16 cellular contexts compared by ENCODE assay signal in the genomic region with DNA sequence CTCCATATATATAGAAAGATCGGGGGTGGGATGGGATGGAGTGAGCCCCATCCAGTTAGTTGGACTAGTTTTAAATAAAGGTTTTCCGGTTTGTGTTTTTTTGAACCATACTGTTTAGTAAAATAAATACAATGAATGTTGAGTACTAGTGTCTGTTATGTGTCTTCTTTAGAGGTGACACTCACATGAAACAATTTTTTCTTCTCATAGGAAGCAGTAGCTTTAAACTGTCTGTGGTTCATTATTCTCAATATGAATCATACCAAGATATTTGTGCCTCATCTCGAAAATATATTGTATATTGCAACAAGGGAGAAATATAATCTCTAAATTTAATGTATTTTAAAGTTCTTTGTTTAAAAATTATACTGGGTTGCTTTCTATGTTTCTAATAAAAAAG. TPM values are rescaled to one million over a fixed set of nuclear protein-coding genes. Genes with fewer than 3 reads are reported as not detected.
DNase-seq lines count a peak whose midpoint lies in the region; ATAC-seq lines count a peak whose summit lies in the region.
"Had no signal": no experiment of that assay in that cellular context is flagged by ENCODE, and none has a peak within 500 bp of the region (broad histone marks: within the 10 kb centered on the region; RNA-seq: fewer than 3 reads in every experiment).

No MANE protein-coding gene starts in this region.

- H3K9me3 Mint-ChIP-seq in activated naive CD4-positive, alpha-beta T cell treated with anti-CD3 and anti-CD28 coated beads for 36 hours = no peaks in the 10 kb centered on the region
- no peaks in the 10 kb centered on the region for H3K9me3 Mint-ChIP-seq in stimulated activated effector memory CD8-positive, alpha-beta T cell treated with anti-CD3 and anti-CD28 coated beads, Interleukin-12 subunit alpha, Interleukin-12 subunit beta, amount 100 ng/mL, for 72 hours

- no peak overlapping the region for H3K4me3 Mint-ChIP-seq in activated naive CD4-positive, alpha-beta T cell treated with anti-CD3 and anti-CD28 coated beads for 36 hours
- no peak overlapping the region for H3K4me3 Mint-ChIP-seq in stimulated activated effector memory CD8-positive, alpha-beta T cell treated with anti-CD3 and anti-CD28 coated beads, Interleukin-12 subunit alpha, Interleukin-12 subunit beta, amount 100 ng/mL, for 72 hours
- H3K4me3 Mint-ChIP-seq: IgD-negative memory B cell had no signal

- intact Hi-C loops in activated naive CD4-positive, alpha-beta T cell treated with anti-CD3 and anti-CD28 coated beads for 36 hours (cut with micrococcal nuclease) = no loop called here

- ATAC-seq in GM21576 (IDR thresholded peaks at IDR 0.05; ENCODE audit: unreplicated experiment) (peak; percentile 68), HG03442 (IDR thresholded peaks at IDR 0.05; ENCODE audit: unreplicated experiment) (peak; percentile 92), GM18517 (IDR thresholded peaks at IDR 0.05; ENCODE audit: unreplicated experiment) (no peak)
- ATAC-seq in stimulated activated effector memory CD8-positive, alpha-beta T cell treated with anti-CD3 and anti-CD28 coated beads, Interleukin-12 subunit alpha, Interleukin-12 subunit beta, amount 100 ng/mL, for 72 hours = peak; percentile 89

- peaks cover 16% of the 10 kb centered on the region for H3K4me1 Mint-ChIP-seq in activated naive CD4-positive, alpha-beta T cell treated with anti-CD3 and anti-CD28 coated beads for 36 hours (ENCODE audit: low read depth)
- H3K4me1 Mint-ChIP-seq in stimulated activated effector memory CD8-positive, alpha-beta T cell treated with anti-CD3 and anti-CD28 coated beads, Interleukin-12 subunit alpha, Interleukin-12 subunit beta, amount 100 ng/mL, for 72 hours = peaks cover 8% of the 10 kb centered on the region

- no peak for DNase-seq in activated naive CD4-positive, alpha-beta T cell treated with anti-CD3 and anti-CD28 coated beads for 36 hours
- no peak for DNase-seq in activated naive CD4-positive, alpha-beta T cell treated with anti-CD3 and anti-CD28 coated beads, Interleukin-2, amount 50 U/mL, for 16 hours
- DNase-seq in stimulated activated effector memory CD8-positive, alpha-beta T cell treated with anti-CD3 and anti-CD28 coated beads, Interleukin-12 subunit alpha, Interleukin-12 subunit beta, amount 100 ng/mL, for 72 hours (ENCODE audit: low spot score in 2 of 2) = no peak
- DNase-seq in DMS153 (lab: John Stamatoyannopoulos, UW) (no peak), nucleus accumbens (lab: John Stamatoyannopoulos, UW) (no peak)
- DNase-seq: amygdala, erythroblast, GOT3, kidney, midbrain, NCI-H1048, substantia nigra had no signal

- H3K36me3 Mint-ChIP-seq in activated naive CD4-positive, alpha-beta T cell treated with anti-CD3 and anti-CD28 coated beads for 36 hours (ENCODE audit: low read depth) = peaks cover 56% of the 10 kb centered on the region
- peaks cover 82% of the 10 kb centered on the region for H3K36me3 Mint-ChIP-seq in stimulated activated effector memory CD8-positive, alpha-beta T cell treated with anti-CD3 and anti-CD28 coated beads, Interleukin-12 subunit alpha, Interleukin-12 subunit beta, amount 100 ng/mL, for 72 hours

- H3K27me3 Mint-ChIP-seq in activated naive CD4-positive, alpha-beta T cell treated with anti-CD3 and anti-CD28 coated beads for 36 hours (ENCODE audit: low read depth) = no peaks in the 10 kb centered on the region
- H3K27me3 Mint-ChIP-seq: IgD-negative memory B cell had no signal

- peak overlapping the region; percentile 46 for H3K27ac Mint-ChIP-seq in activated naive CD4-positive, alpha-beta T cell treated with anti-CD3 and anti-CD28 coated beads for 36 hours
- no peak overlapping the region for H3K27ac Mint-ChIP-seq in stimulated activated effector memory CD8-positive, alpha-beta T cell treated with anti-CD3 and anti-CD28 coated beads, Interleukin-12 subunit alpha, Interleukin-12 subunit beta, amount 100 ng/mL, for 72 hours

- CTCF ChIA-PET in activated naive CD4-positive, alpha-beta T cell treated with anti-CD3 and anti-CD28 coated beads for 36 hours (lab: Charles Lee) = interaction anchor here (1.3 kb wide), 1 partner anchor 51 kb away, joined by 3 read pairs; no protein-coding TSS in a partner anchor

RNA-seq across cellular contexts. Expression of gene HSF2, which starts 33.4 kb away (rescaled TPM):
- total RNA-seq in activated naive CD4-positive, alpha-beta T cell treated with anti-CD3 and anti-CD28 coated beads for 36 hours = 10 to 100 TPM; 22.0 to 27.0 TPM

RNA-seq across cellular contexts. Expression of gene SERINC1, which starts 38.8 kb away (rescaled TPM):
- 10 to 100 TPM; 50.1 to 50.4 TPM for total RNA-seq in activated naive CD4-positive, alpha-beta T cell treated with anti-CD3 and anti-CD28 coated beads for 36 hours
